In genomic region chr6:106770663-106771062, GRCh38 we compare ENCODE assay signal across 1 cellular context.
TF ChIP-seq lines count a peak whose summit lies in the region.

No MANE protein-coding gene starts in this region.

TF ChIP-seq in H1, 55 proteins besides CTCF, POLR2A, EP300 and RAD21:
- TF ChIP-seq CREB1 (IDR thresholded peaks at IDR 0.05), result no peak
- TF ChIP-seq RFX5 (IDR thresholded peaks at IDR 0.05; ENCODE audit: borderline replicate concordance, low read depth, low read length), result no peak
- no peak for TF ChIP-seq CBX5 (IDR thresholded peaks at IDR 0.05; ENCODE audit: low read depth, low read length)
- no peak for TF ChIP-seq BACH1 (IDR thresholded peaks at IDR 0.05; ENCODE audit: low read length)
- TF ChIP-seq NANOG (IDR thresholded peaks at IDR 0.05; ENCODE audit: insufficient read depth, low read depth, low read length, poor library complexity, severe bottlenecking), result no peak
- TF ChIP-seq MAX (IDR thresholded peaks at IDR 0.05), result no peak
- TF ChIP-seq GTF2F1 (IDR thresholded peaks at IDR 0.05; ENCODE audit: borderline replicate concordance, low read depth, low read length), result no peak
- no peak for TF ChIP-seq CHD1 (IDR thresholded peaks at IDR 0.05; ENCODE audit: low read depth, low read length)
TF ChIP-seq in H1: peak in this region for 0.
